8 cellular contexts compared by ENCODE assay signal in genomic region chr10:114100848-114101741, GRCh38. TPM values are rescaled to one million over a fixed set of nuclear protein-coding genes. Genes with fewer than 3 reads are reported as not detected.
DNase-seq lines count a peak whose midpoint lies in the region; ATAC-seq, FAIRE-seq and TF ChIP-seq lines count a peak whose summit lies in the region.

No MANE protein-coding gene starts in this region.

- H3K27me3 ChIP-seq in RWPE2 (ENCODE audit: insufficient read depth, poor library complexity, severe bottlenecking), result peaks cover 4% of the 10 kb centered on the region
- H3K27me3 ChIP-seq in esophagus muscularis mucosa, result no peaks in the 10 kb centered on the region

- peaks cover 17 to 33% (median 24%) of the 10 kb centered on the region in 5 donors for H3K27me3 Mint-ChIP-seq in naive thymus-derived CD8-positive, alpha-beta T cell

- H3K27ac ChIP-seq in RWPE2 (ENCODE audit: poor library complexity, severe bottlenecking) (no peak overlapping the region), esophagus muscularis mucosa (replicated peaks in 1 of 4) (no peak overlapping the region)

- no peaks in the 10 kb centered on the region for H3K36me3 Mint-ChIP-seq in naive thymus-derived CD8-positive, alpha-beta T cell

- peak; percentile 41 for FAIRE-seq in GM12891 (lab: Jason Lieb, UNC)

- H3K9me3 ChIP-seq in RWPE2 (ENCODE audit: severe bottlenecking) (no peaks in the 10 kb centered on the region), esophagus muscularis mucosa (no peaks in the 10 kb centered on the region)

- H3K9me3 Mint-ChIP-seq in naive thymus-derived CD8-positive, alpha-beta T cell, result no peaks in the 10 kb centered on the region

- peak overlapping the region in 1 of 10 donors; percentile 46 for H3K27ac Mint-ChIP-seq in naive thymus-derived CD8-positive, alpha-beta T cell

- H3K4me3 ChIP-seq in RWPE2 (ENCODE audit: severe bottlenecking), result peak overlapping the region; percentile 11
- peak overlapping the region; percentile 45 to 60 (median 52) for H3K4me3 ChIP-seq in esophagus muscularis mucosa

- peak overlapping the region; percentile 51 to 81 (median 70) for H3K4me3 Mint-ChIP-seq in naive thymus-derived CD8-positive, alpha-beta T cell

- WGBS in esophagus muscularis mucosa, result 7% methylated on average over 34 of the region's 47 CpGs

- TF ChIP-seq POLR2A in GM12891 (IDR thresholded peaks at IDR 0.05; ENCODE audit: low read depth, low read length) (no peak), esophagus muscularis mucosa (IDR thresholded peaks at IDR 0.05; ENCODE audit: low read depth) (no peak)

- intact Hi-C loops in esophagus muscularis mucosa (cut with DNase I), result loop anchor here (10.0 kb wide), 2 partner anchors 206 to 246 kb away; partner anchors contain the start of genes DCLRE1A and NHLRC2

- H3K4me1 Mint-ChIP-seq in naive thymus-derived CD8-positive, alpha-beta T cell, result peaks cover 17 to 55% (median 44%) of the 10 kb centered on the region in 4 donors

- POLR2A ChIA-PET in naive thymus-derived CD8-positive, alpha-beta T cell (lab: Charles Lee), result no interaction called here

- DNase-seq in GM12891 (ENCODE audit: insufficient read length, low spot score) (no peak), RWPE2 (ENCODE audit: low spot score) (no peak), esophagus muscularis mucosa (ENCODE audit: extremely low spot score) (no peak), inferior parietal cortex (ENCODE audit: extremely low spot score) (no peak), middle frontal gyrus (ENCODE audit: extremely low spot score, low spot score) (no peak)
- DNase-seq in naive thymus-derived CD8-positive, alpha-beta T cell, result peak in 1 of 10 donors; percentile 4
- no peak for DNase-seq in activated CD4-positive, alpha-beta T cell treated with anti-CD3 and anti-CD28 coated beads, Interleukin-2, amount 50 U/mL, for 48 hours

- peak; percentile 63 for ATAC-seq in RWPE2 (ENCODE audit: low read depth)
- ATAC-seq in naive thymus-derived CD8-positive, alpha-beta T cell, result peak in 1 of 2 donors; percentile 53
- ATAC-seq in HG02870 (IDR thresholded peaks at IDR 0.05; ENCODE audit: unreplicated experiment), result no peak

- no peak for TF ChIP-seq EP300 in esophagus muscularis mucosa (IDR thresholded peaks at IDR 0.05)

- H3K4me1 ChIP-seq in RWPE2 (ENCODE audit: insufficient read depth, poor library complexity, severe bottlenecking), result no peaks in the 10 kb centered on the region
- peaks cover 4 to 22% (median 19%) of the 10 kb centered on the region in 4 donors for H3K4me1 ChIP-seq in esophagus muscularis mucosa

- H3K36me3 ChIP-seq in RWPE2 (ENCODE audit: low read depth) (no peaks in the 10 kb centered on the region), esophagus muscularis mucosa (no peaks in the 10 kb centered on the region)

- TF ChIP-seq CTCF in RWPE2 (IDR thresholded peaks at IDR 0.05; ENCODE audit: poor library complexity, severe bottlenecking) (no peak), esophagus muscularis mucosa (IDR thresholded peaks at IDR 0.05) (no peak)

TF ChIP-seq in GM12891, 5 proteins besides CTCF, POLR2A, EP300 and RAD21:
- TF ChIP-seq SPI1 (IDR thresholded peaks at IDR 0.05; ENCODE audit: low read depth, low read length), result no peak

RNA-seq across cellular contexts. Expression of gene ADRB1, which starts 57.4 kb away (rescaled TPM):
- polyA plus RNA-seq in GM12891 (2012; ENCODE audit: low read depth, missing spikeins), result 2.6 TPM
- 10 to 100 TPM in 3 of 4 donors, 1 to 10 TPM in 1; 4.2 to 25.3 (median 12.3) TPM for total RNA-seq in esophagus muscularis mucosa
- total RNA-seq in naive thymus-derived CD8-positive, alpha-beta T cell, result not detected
- polyA plus RNA-seq in naive thymus-derived CD8-positive, alpha-beta T cell, result under 1 TPM in 2 of 3 donors, not detected in 1; 0.08 to 0.12 TPM

Comparison
In these comparisons a context has a peak if more than half of its experiments do, and no peak if none do; other contexts are left out.
1. RNA of gene ADRB1, which starts 57.4 kb away (total RNA-seq): 4.2 to 25.3 TPM in esophagus muscularis mucosa; not detected in naive thymus-derived CD8-positive, alpha-beta T cell; every median in the first group is over 4 times any median in the second.